In the genomic region with DNA sequence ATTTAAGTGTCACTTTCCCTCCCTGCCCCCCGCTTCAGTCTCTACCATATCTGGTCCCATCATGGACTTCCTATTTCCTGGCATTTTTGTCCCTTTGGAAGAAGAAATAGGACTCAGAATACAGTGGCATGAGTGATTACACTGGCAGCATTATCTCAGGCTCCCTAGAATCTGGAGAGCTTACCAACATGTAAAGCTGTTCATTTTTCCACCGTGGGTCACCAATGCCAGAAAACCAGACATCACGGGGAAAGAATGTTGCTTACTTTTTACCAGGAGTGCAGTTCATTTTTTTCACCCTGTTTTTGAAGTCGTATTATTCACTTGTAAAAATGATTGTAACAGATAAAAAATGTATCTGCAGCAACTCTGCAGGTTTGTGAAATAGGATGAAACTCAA, we compare ENCODE assay signal across 1 cellular context.
TF ChIP-seq lines count a peak whose summit lies in the region.

No MANE protein-coding gene starts in this region.

TF ChIP-seq in SK-N-SH, 30 proteins besides CTCF, POLR2A, EP300 and RAD21 (continued from another document):
- TF ChIP-seq, protein P1, sequence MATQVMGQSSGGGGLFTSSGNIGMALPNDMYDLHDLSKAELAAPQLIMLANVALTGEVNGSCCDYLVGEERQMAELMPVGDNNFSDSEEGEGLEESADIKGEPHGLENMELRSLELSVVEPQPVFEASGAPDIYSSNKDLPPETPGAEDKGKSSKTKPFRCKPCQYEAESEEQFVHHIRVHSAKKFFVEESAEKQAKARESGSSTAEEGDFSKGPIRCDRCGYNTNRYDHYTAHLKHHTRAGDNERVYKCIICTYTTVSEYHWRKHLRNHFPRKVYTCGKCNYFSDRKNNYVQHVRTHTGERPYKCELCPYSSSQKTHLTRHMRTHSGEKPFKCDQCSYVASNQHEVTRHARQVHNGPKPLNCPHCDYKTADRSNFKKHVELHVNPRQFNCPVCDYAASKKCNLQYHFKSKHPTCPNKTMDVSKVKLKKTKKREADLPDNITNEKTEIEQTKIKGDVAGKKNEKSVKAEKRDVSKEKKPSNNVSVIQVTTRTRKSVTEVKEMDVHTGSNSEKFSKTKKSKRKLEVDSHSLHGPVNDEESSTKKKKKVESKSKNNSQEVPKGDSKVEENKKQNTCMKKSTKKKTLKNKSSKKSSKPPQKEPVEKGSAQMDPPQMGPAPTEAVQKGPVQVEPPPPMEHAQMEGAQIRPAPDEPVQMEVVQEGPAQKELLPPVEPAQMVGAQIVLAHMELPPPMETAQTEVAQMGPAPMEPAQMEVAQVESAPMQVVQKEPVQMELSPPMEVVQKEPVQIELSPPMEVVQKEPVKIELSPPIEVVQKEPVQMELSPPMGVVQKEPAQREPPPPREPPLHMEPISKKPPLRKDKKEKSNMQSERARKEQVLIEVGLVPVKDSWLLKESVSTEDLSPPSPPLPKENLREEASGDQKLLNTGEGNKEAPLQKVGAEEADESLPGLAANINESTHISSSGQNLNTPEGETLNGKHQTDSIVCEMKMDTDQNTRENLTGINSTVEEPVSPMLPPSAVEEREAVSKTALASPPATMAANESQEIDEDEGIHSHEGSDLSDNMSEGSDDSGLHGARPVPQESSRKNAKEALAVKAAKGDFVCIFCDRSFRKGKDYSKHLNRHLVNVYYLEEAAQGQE (IDR thresholded peaks at IDR 0.05; ENCODE audit: low read depth, low read length) = no peak
- TF ChIP-seq MXI1 (IDR thresholded peaks at IDR 0.05; ENCODE audit: low read depth, low read length) = no peak
- TF ChIP-seq TEAD4 (IDR thresholded peaks at IDR 0.05; ENCODE audit: borderline replicate concordance, insufficient read depth) = peak; percentile 73; the same call in 1 of the 2 replicates
- no peak for TF ChIP-seq SMC3 (IDR thresholded peaks at IDR 0.05; ENCODE audit: low read depth, low read length)
- peak; percentile 84; the same call in 1 of the 2 replicates for TF ChIP-seq FOSL2 (IDR thresholded peaks at IDR 0.05; ENCODE audit: borderline replicate concordance, low read depth)
- peak; percentile 91 for TF ChIP-seq TCF12 (IDR thresholded peaks at IDR 0.05)
- TF ChIP-seq RFX5 (IDR thresholded peaks at IDR 0.05; ENCODE audit: low read length) = no peak
- TF ChIP-seq MEF2A (IDR thresholded peaks at IDR 0.05; ENCODE audit: borderline replicate concordance, low read depth) = peak; percentile 47; the same call in 1 of the 2 replicates
- peak; percentile 78 for TF ChIP-seq NFIC (IDR thresholded peaks at IDR 0.05; ENCODE audit: borderline replicate concordance)
- TF ChIP-seq RXRA (IDR thresholded peaks at IDR 0.05; ENCODE audit: borderline replicate concordance, low read depth) = peak; percentile 28; the same call in 1 of the 2 replicates
- peak; percentile 47; the same call in 1 of the 2 replicates for TF ChIP-seq FOXM1 (IDR thresholded peaks at IDR 0.05; ENCODE audit: low read depth)
- peak; percentile 87 for TF ChIP-seq JUND (IDR thresholded peaks at IDR 0.05)
- TF ChIP-seq POLR2AphosphoS5 (IDR thresholded peaks at IDR 0.05; ENCODE audit: low read depth, low read length) = peak; percentile 57; the same call in 1 of the 2 replicates
- no peak for TF ChIP-seq EZH2phosphoT487 (IDR thresholded peaks at IDR 0.05; ENCODE audit: borderline replicate concordance, low read depth)
TF ChIP-seq in SK-N-SH: peak in this region for 13.
